ENCODE assay signal across 26 cellular contexts in genomic region chr11:131670876-131671275, GRCh38.
DNase-seq lines count a peak whose midpoint lies in the region; ATAC-seq and TF ChIP-seq lines count a peak whose summit lies in the region.
"Had no signal": no experiment of that assay in that cellular context is flagged by ENCODE, and none has a peak within 500 bp of the region (broad histone marks: within the 10 kb centered on the region; RNA-seq: fewer than 3 reads in every experiment).

No MANE protein-coding gene starts in this region.

- H3K14ac ChIP-seq in trophoblast cell (ENCODE audit: low read length), result no peak overlapping the region

- peak overlapping the region in 4 of 7 donors; percentile 4 to 76 (median 26) for H3K27ac Mint-ChIP-seq in CD14-positive monocyte
- H3K27ac Mint-ChIP-seq in brain, result peak overlapping the region in 3 of 5 experiments; percentile 71 to 92 (median 71)
- H3K27ac Mint-ChIP-seq in naive thymus-derived CD4-positive, alpha-beta T cell, result no peak overlapping the region
- H3K27ac Mint-ChIP-seq: CD8-positive, alpha-beta memory T cell had no signal

- peaks cover 36 to 45% of the 10 kb centered on the region in 2 experiments for H3K4me1 ChIP-seq in trophoblast cell (ENCODE audit: control insufficient read depth in 1 of 2, insufficient read depth in 2 of 2, low read length in 2 of 2)
- no peaks in the 10 kb centered on the region for H3K4me1 ChIP-seq in upper lobe of right lung
- H3K4me1 ChIP-seq in naive thymus-derived CD4-positive, alpha-beta T cell (ENCODE audit: control insufficient read depth in 2 of 2, insufficient read depth in 2 of 2, low read length in 2 of 2), result no peaks in the 10 kb centered on the region

- POLR2A ChIA-PET in naive thymus-derived CD4-positive, alpha-beta T cell (lab: Charles Lee), result no interaction called here

- no peaks in the 10 kb centered on the region for H3K79me2 ChIP-seq in trophoblast cell (ENCODE audit: control insufficient read depth, insufficient read depth, low read length, poor library complexity)

- no peak overlapping the region for H3K23ac ChIP-seq in trophoblast cell (ENCODE audit: low read length)

- no peak overlapping the region for H3K4me2 ChIP-seq in trophoblast cell (ENCODE audit: low read length)
- H3K4me2 ChIP-seq: BLaER1 treated with 17β-estradiol and CSF1 and Interleukin-3, amounts not matched to agents 10 nM and 100 nM; KMS-11 had no signal

- H3K79me1 ChIP-seq in trophoblast cell (ENCODE audit: low read length), result peaks cover 15% of the 10 kb centered on the region

- H3K4me1 Mint-ChIP-seq in CD14-positive monocyte (peaks cover 13% of the 10 kb centered on the region), brain (peaks cover 66% of the 10 kb centered on the region)
- peaks cover 0 to 6% (median 0%) of the 10 kb centered on the region in 7 donors for H3K4me1 Mint-ChIP-seq in naive thymus-derived CD4-positive, alpha-beta T cell
- H3K4me1 Mint-ChIP-seq: CD8-positive, alpha-beta memory T cell had no signal

- CTCF ChIA-PET in naive thymus-derived CD4-positive, alpha-beta T cell (lab: Charles Lee), result no interaction called here

- no peak overlapping the region for H3K9ac ChIP-seq in trophoblast cell (ENCODE audit: low read length)
- H3K9ac ChIP-seq: BLaER1 treated with 17β-estradiol and CSF1 and Interleukin-3, amounts not matched to agents 10 nM and 100 nM; KMS-11 had no signal

- H2AFZ ChIP-seq in trophoblast cell (ENCODE audit: insufficient read depth, low read length, poor library complexity), result no peak overlapping the region

- H2AK5ac ChIP-seq in trophoblast cell (ENCODE audit: low read length), result no peak overlapping the region

- H3K9me3 Mint-ChIP-seq in CD14-positive monocyte (peaks cover 0 to 1% (median 0%) of the 10 kb centered on the region in 7 donors), brain (no peaks in the 10 kb centered on the region)
- peaks cover 0 to 4% (median 0%) of the 10 kb centered on the region in 11 donors for H3K9me3 Mint-ChIP-seq in naive thymus-derived CD4-positive, alpha-beta T cell

- H3K4me3 ChIP-seq in trophoblast cell (ENCODE audit: low read depth, low read length) (no peak overlapping the region), upper lobe of right lung (no peak overlapping the region)
- no peak overlapping the region for H3K4me3 ChIP-seq in naive thymus-derived CD4-positive, alpha-beta T cell (ENCODE audit: low read length)
- H3K4me3 ChIP-seq: BLaER1 treated with 17β-estradiol and CSF1 and Interleukin-3, amounts not matched to agents 10 nM and 100 nM had no signal

- H2BK120ac ChIP-seq in trophoblast cell (ENCODE audit: insufficient read depth, low read length, poor library complexity), result no peak overlapping the region

- peak overlapping the region; percentile 13 for H2BK5ac ChIP-seq in trophoblast cell (ENCODE audit: low read depth, low read length, poor library complexity)

- H4K8ac ChIP-seq in trophoblast cell (ENCODE audit: low read depth, low read length), result no peak overlapping the region

- DNase-seq in CD14-positive monocyte (ENCODE audit: low spot score) (no peak), trophoblast cell (peak; percentile 33 to 61), upper lobe of right lung (no peak), T-helper 2 cell (no peak)
- DNase-seq in activated CD4-positive, alpha-beta T cell treated with anti-CD3 and anti-CD28 coated beads for 48 hours, result no peak
- no peak for DNase-seq in naive thymus-derived CD4-positive, alpha-beta T cell
- DNase-seq: 8988T; Calu3; CD8-positive, alpha-beta memory T cell; DMS153; GOT3; MV-4-11; NCI-H1105 treated with DMSO at 0.1 percent for 48 hours; NCI-H1694; NCI-H2081; NCI-H2171; NCI-H345; NCI-H524; NCI-H774; NK-92 treated with Interleukin-12 subunit alpha and Interleukin-12 subunit beta, amount 100 ng/mL, for 24 hours; SIG-M5 had no signal

- H3K36me3 Mint-ChIP-seq in CD14-positive monocyte (no peaks in the 10 kb centered on the region), brain (no peaks in the 10 kb centered on the region)
- H3K36me3 Mint-ChIP-seq in naive thymus-derived CD4-positive, alpha-beta T cell, result no peaks in the 10 kb centered on the region
- H3K36me3 Mint-ChIP-seq: CD8-positive, alpha-beta memory T cell had no signal

- H3K18ac ChIP-seq in trophoblast cell (ENCODE audit: low read length), result no peak overlapping the region

- H3K27me3 Mint-ChIP-seq in CD14-positive monocyte (ENCODE audit: low read depth in 3 of 3) (peaks cover 2 to 11% (median 10%) of the 10 kb centered on the region in 3 donors), brain (peaks cover 2% of the 10 kb centered on the region)
- peaks cover 0 to 13% (median 0%) of the 10 kb centered on the region in 5 donors for H3K27me3 Mint-ChIP-seq in naive thymus-derived CD4-positive, alpha-beta T cell

- no CpG with 5 or more reads among the region's 3 CpGs for WGBS in trophoblast cell (ENCODE audit: extremely low coverage, insufficient coverage, insufficient read length)

- no peak overlapping the region for H3K4ac ChIP-seq in trophoblast cell (ENCODE audit: low read depth, low read length)

- peak overlapping the region; percentile 68 for H4K91ac ChIP-seq in trophoblast cell (ENCODE audit: low read depth, low read length)

- ATAC-seq in upper lobe of right lung, result no peak
- ATAC-seq in naive thymus-derived CD4-positive, alpha-beta T cell, result no peak

- H3K27me3 ChIP-seq in layer of hippocampus (ENCODE audit: control insufficient read depth, insufficient read depth, low read length), result no peaks in the 10 kb centered on the region
- no peaks in the 10 kb centered on the region for H3K27me3 ChIP-seq in trophoblast cell (ENCODE audit: insufficient read depth, low read length)
- peaks cover 6% of the 10 kb centered on the region for H3K27me3 ChIP-seq in upper lobe of right lung
- H3K27me3 ChIP-seq in naive thymus-derived CD4-positive, alpha-beta T cell (ENCODE audit: control insufficient read depth in 2 of 2, insufficient read depth in 2 of 2, low read length in 2 of 2), result no peaks in the 10 kb centered on the region

- TF ChIP-seq CTCF in CD14-positive monocyte (IDR thresholded peaks at IDR 0.05), result no peak
- no peak for TF ChIP-seq CTCF in brain (conservative IDR thresholded peaks at IDR 0.05)
- no peak for TF ChIP-seq CTCF in upper lobe of right lung (IDR thresholded peaks at IDR 0.05)

- H3K27ac ChIP-seq in layer of hippocampus (ENCODE audit: low read depth, low read length) (peak overlapping the region; percentile 78), trophoblast cell (ENCODE audit: low read depth, low read length) (peak overlapping the region; percentile 35), upper lobe of right lung (no peak overlapping the region)
- H3K27ac ChIP-seq in naive thymus-derived CD4-positive, alpha-beta T cell (ENCODE audit: low read depth, low read length), result no peak overlapping the region
- H3K27ac ChIP-seq: BLaER1 treated with 17β-estradiol and CSF1 and Interleukin-3, amounts not matched to agents 10 nM and 100 nM; KMS-11; RWPE1 had no signal

- H3K4me3 Mint-ChIP-seq in CD14-positive monocyte, result no peak overlapping the region
- no peak overlapping the region for H3K4me3 Mint-ChIP-seq in brain
- H3K4me3 Mint-ChIP-seq in naive thymus-derived CD4-positive, alpha-beta T cell, result no peak overlapping the region
- H3K4me3 Mint-ChIP-seq: CD8-positive, alpha-beta memory T cell had no signal

- H3K36me3 ChIP-seq in trophoblast cell (ENCODE audit: control insufficient read depth in 1 of 2, insufficient read depth in 2 of 2, low read length in 2 of 2) (no peaks in the 10 kb centered on the region), upper lobe of right lung (no peaks in the 10 kb centered on the region)
- H3K36me3 ChIP-seq in naive thymus-derived CD4-positive, alpha-beta T cell (ENCODE audit: control insufficient read depth in 2 of 3, insufficient read depth in 3 of 3, low read length in 3 of 3), result no peaks in the 10 kb centered on the region
- H3K36me3 ChIP-seq: BLaER1 treated with 17β-estradiol and CSF1 and Interleukin-3, amounts not matched to agents 10 nM and 100 nM had no signal

- intact Hi-C loops in CD14-positive monocyte (cut with micrococcal nuclease) (loop anchor here in 1 of 2 donors (10.0 kb wide), 1 partner anchor 746 kb away; no protein-coding TSS in a partner anchor), upper lobe of right lung (cut with DNase I) (no loop called here)
- intact Hi-C loops in naive thymus-derived CD4-positive, alpha-beta T cell (cut with micrococcal nuclease), result loop anchor here in 1 of 2 donors (5.0 kb wide), 1 partner anchor 424 kb away; no protein-coding TSS in a partner anchor

- H2BK12ac ChIP-seq in trophoblast cell (ENCODE audit: low read length), result no peak overlapping the region

- no peak overlapping the region for H4K12ac ChIP-seq in trophoblast cell (ENCODE audit: low read depth, low read length)

- H3K9me3 ChIP-seq in trophoblast cell (ENCODE audit: insufficient read depth, low read depth, low read length), result no peaks in the 10 kb centered on the region
- H3K9me3 ChIP-seq in upper lobe of right lung, result no peaks in the 10 kb centered on the region
- no peaks in the 10 kb centered on the region for H3K9me3 ChIP-seq in naive thymus-derived CD4-positive, alpha-beta T cell (ENCODE audit: control insufficient read depth in 2 of 3, low read length in 3 of 3)
- H3K9me3 ChIP-seq: BLaER1 treated with 17β-estradiol and CSF1 and Interleukin-3, amounts not matched to agents 10 nM and 100 nM had no signal

Comparison
In these comparisons a context has a peak if more than half of its experiments do, and no peak if none do; other contexts are left out.
1. DNase-seq: peak in trophoblast cell (2 of 2); none in CD14-positive monocyte (single experiment), upper lobe of right lung (single experiment), T-helper 2 cell (0 of 5), activated CD4-positive, alpha-beta T cell treated with anti-CD3 and anti-CD28 coated beads for 48 hours (single experiment) and naive thymus-derived CD4-positive, alpha-beta T cell (0 of 9).
2. H3K27ac Mint-ChIP-seq: peak in CD14-positive monocyte (4 of 7) and brain (3 of 5); none in naive thymus-derived CD4-positive, alpha-beta T cell (0 of 9).
3. H3K27ac ChIP-seq: peak in layer of hippocampus (single experiment) and trophoblast cell (single experiment); none in upper lobe of right lung (single experiment) and naive thymus-derived CD4-positive, alpha-beta T cell (single experiment).